Comparison of ENCODE assay signal across 25 cellular contexts in the genomic region with DNA sequence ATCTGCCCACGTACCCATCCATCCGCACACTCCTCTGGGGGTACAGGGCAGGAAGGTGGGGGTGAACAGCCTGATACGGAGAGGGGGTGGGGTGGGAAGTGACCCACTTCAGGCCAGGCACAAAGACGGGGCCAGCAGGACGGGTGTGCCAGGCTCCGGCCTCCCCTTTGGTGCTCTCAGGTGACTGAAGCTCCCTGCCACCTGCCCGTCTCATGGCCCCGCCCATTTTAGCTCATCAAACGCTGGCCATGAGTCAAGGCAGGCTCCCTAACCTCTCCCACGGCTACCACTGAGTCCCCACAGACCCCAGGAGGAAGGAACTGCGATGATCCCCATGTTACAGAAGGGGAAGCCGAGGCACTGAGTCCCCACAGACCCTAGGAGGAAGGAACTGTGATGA.
DNase-seq lines count a peak whose midpoint lies in the region; ATAC-seq and TF ChIP-seq lines count a peak whose summit lies in the region.
"Had no signal": no experiment of that assay in that cellular context is flagged by ENCODE, and none has a peak within 500 bp of the region (broad histone marks: within the 10 kb centered on the region; RNA-seq: fewer than 3 reads in every experiment).

No MANE protein-coding gene starts in this region.

- H3K27ac ChIP-seq in GM23338 (ENCODE audit: low read depth) (no peak overlapping the region), iPS-20b (ENCODE audit: low read length) (no peak overlapping the region), osteoblast (ENCODE audit: low read depth, low read length) (no peak overlapping the region)
- H3K27ac ChIP-seq: esophagus muscularis mucosa, gastrocnemius medialis, neutrophil, Peyer's patch, tibial artery had no signal

- H3K36me3 Mint-ChIP-seq in GM23338 (ENCODE audit: low read depth) (no peaks in the 10 kb centered on the region), immature natural killer cell (no peaks in the 10 kb centered on the region)

- peak overlapping the region; percentile 93; the same call in 1 of the 2 replicates for H2AFZ ChIP-seq in GM23338
- no peak overlapping the region for H2AFZ ChIP-seq in osteoblast (ENCODE audit: low read length)

- H3K4me1 Mint-ChIP-seq in GM23338 (peaks cover 32% of the 10 kb centered on the region), immature natural killer cell (no peaks in the 10 kb centered on the region)

- H3K4me3 Mint-ChIP-seq in GM23338, result peak overlapping the region; percentile 45; the same call in 1 of the 3 replicates
- H3K4me3 Mint-ChIP-seq in immature natural killer cell, result no peak overlapping the region
- H3K4me3 Mint-ChIP-seq: stimulated activated naive CD8-positive, alpha-beta T cell treated with anti-CD3 and anti-CD28 coated beads, Interleukin-15, Interleukin-2, amounts not matched to agents 100 ng/mL and 50 ng/mL, for 24 hours had no signal

- H3K4me1 ChIP-seq in GM23338 (ENCODE audit: insufficient read depth) (0 out of 2 replicates have a peak, but pooled peaks cover 8% of the 10 kb centered on the region), iPS-20b (ENCODE audit: insufficient read depth, low read length) (peaks cover 10% of the 10 kb centered on the region; the same call in 1 of the 2 replicates), osteoblast (ENCODE audit: insufficient read depth, low read length) (no peaks in the 10 kb centered on the region)
- H3K4me1 ChIP-seq: gastrocnemius medialis, tibial artery had no signal

- no peaks in the 10 kb centered on the region for H4K20me1 ChIP-seq in GM23338 (replicated peaks; ENCODE audit: insufficient read depth)
- no peaks in the 10 kb centered on the region for H4K20me1 ChIP-seq in osteoblast (ENCODE audit: insufficient read depth, low read length)

- peaks cover 26% of the 10 kb centered on the region for H3K27me3 Mint-ChIP-seq in GM23338 (ENCODE audit: insufficient read depth, low read depth, poor library complexity)
- peaks cover 2 to 4% (median 3%) of the 10 kb centered on the region in 3 donors for H3K27me3 Mint-ChIP-seq in immature natural killer cell (ENCODE audit: low read depth in 3 of 3)

- DNase-seq in GM23338 (ENCODE audit: low spot score) (no peak), epithelial cell of esophagus (ENCODE audit: low read depth) (peak; percentile 36), osteoblast (ENCODE audit: insufficient read length, low spot score, missing footprints) (peak; percentile 76), DMS 273 treated with DMSO at 0.1 percent for 48 hours (lab: John Stamatoyannopoulos, UW) (no peak), immature natural killer cell (no peak), ureter (ENCODE audit: low spot score) (no peak)
- DNase-seq in activated CD4-positive, alpha-beta T cell treated with anti-CD3 and anti-CD28 coated beads for 48 hours, result no peak
- DNase-seq: activated CD8-positive, alpha-beta memory T cell treated with anti-CD3 and anti-CD28 coated beads, Interleukin-2, amount 50 U/mL, for 48 hours; C1 segment of cervical spinal cord; Calu3; effector memory CD4-positive, alpha-beta T cell; gastrocnemius medialis; H9; KG1; NCI-H1436 treated with DMSO at 0.1 percent for 48 hours; NCI-H510A treated with DMSO at 0.1 percent for 48 hours; NK-92 treated with Interleukin-12 subunit alpha and Interleukin-12 subunit beta, amount 100 ng/mL, for 24 hours; Peyer's patch; stimulated activated CD4-positive, alpha-beta T cell treated with anti-CD3 and anti-CD28 coated beads, Interleukin-12 subunit alpha, Interleukin-12 subunit beta, amount 100 ng/mL, for 4 hours; tibial artery had no signal

- H3K79me2 ChIP-seq in GM23338 (replicated peaks; ENCODE audit: insufficient read depth) (no peaks in the 10 kb centered on the region), osteoblast (ENCODE audit: insufficient read depth, low read length) (no peaks in the 10 kb centered on the region)

- H3K9me3 Mint-ChIP-seq in GM23338 (no peaks in the 10 kb centered on the region), immature natural killer cell (no peaks in the 10 kb centered on the region)
- H3K9me3 Mint-ChIP-seq: activated T-helper 2 cell treated with anti-CD3 and anti-CD28 coated beads, Interferon-gamma antibody, Interleukin-2, Interleukin-4, amounts not matched to agents 10 μg/mL and 5 μg/mL and 100 μg/mL, durations not matched to agents 14 hours and 24 hours and 36 hours; H9; stimulated activated naive CD8-positive, alpha-beta T cell treated with anti-CD3 and anti-CD28 coated beads, Interleukin-15, Interleukin-2, amounts not matched to agents 100 ng/mL and 50 ng/mL, for 24 hours had no signal

- TF ChIP-seq CTCF in GM23338 (conservative IDR thresholded peaks at IDR 0.05; ENCODE audit: low read depth in 2 of 2) (no peak), epithelial cell of esophagus (IDR thresholded peaks at IDR 0.05; ENCODE audit: insufficient read depth, low read depth, low read length, missing control alignments) (no peak), osteoblast (IDR thresholded peaks at IDR 0.05; ENCODE audit: extremely low read depth, low read depth, low read length) (no peak)

- H3F3A ChIP-seq in GM23338 (replicated peaks; ENCODE audit: low read depth), result no peaks in the 10 kb centered on the region

- H3K27ac Mint-ChIP-seq in GM23338 (no peak overlapping the region), immature natural killer cell (no peak overlapping the region)
- H3K27ac Mint-ChIP-seq: activated T-helper 2 cell treated with anti-CD3 and anti-CD28 coated beads, Interferon-gamma antibody, Interleukin-2, Interleukin-4, amounts not matched to agents 10 μg/mL and 5 μg/mL and 100 μg/mL, durations not matched to agents 14 hours and 24 hours and 36 hours; H9; stimulated activated naive CD8-positive, alpha-beta T cell treated with anti-CD3 and anti-CD28 coated beads, Interleukin-15, Interleukin-2, amounts not matched to agents 100 ng/mL and 50 ng/mL, for 24 hours had no signal

- ATAC-seq in GM23338, result peak; percentile 29

- no peak overlapping the region for H3K9ac ChIP-seq in iPS-20b (ENCODE audit: low read depth, low read length)

- no peaks in the 10 kb centered on the region for H3K9me2 ChIP-seq in GM23338 (ENCODE audit: insufficient read depth)

- H3K4me3 ChIP-seq in GM23338 (no peak overlapping the region), epithelial cell of esophagus (ENCODE audit: low read length) (no peak overlapping the region), iPS-20b (ENCODE audit: low read length) (peak overlapping the region; percentile 46; the same call in 1 of the 2 replicates), osteoblast (ENCODE audit: insufficient read depth, low read length) (no peak overlapping the region)
- H3K4me3 ChIP-seq: esophagus muscularis mucosa, gastrocnemius medialis, Peyer's patch, tibial artery had no signal

- H3K27me3 ChIP-seq in GM23338 (ENCODE audit: insufficient read depth) (no peaks in the 10 kb centered on the region), iPS-20b (ENCODE audit: insufficient read depth, low read length) (peaks cover 25% of the 10 kb centered on the region; the same call in 1 of the 2 replicates), osteoblast (ENCODE audit: insufficient read depth, low read length) (peaks cover 17% of the 10 kb centered on the region)
- H3K27me3 ChIP-seq: Peyer's patch had no signal

- H3K36me3 ChIP-seq in GM23338 (ENCODE audit: insufficient read depth), result no peaks in the 10 kb centered on the region
- no peaks in the 10 kb centered on the region for H3K36me3 ChIP-seq in iPS-20b (ENCODE audit: insufficient read depth, low read depth, low read length)
- H3K36me3 ChIP-seq in osteoblast (ENCODE audit: insufficient read depth, low read length), result no peaks in the 10 kb centered on the region
- H3K36me3 ChIP-seq: esophagus muscularis mucosa, gastrocnemius medialis, neutrophil, Peyer's patch, tibial artery had no signal

- H3K9me3 ChIP-seq in iPS-20b (ENCODE audit: insufficient read depth, low read depth, low read length) (no peaks in the 10 kb centered on the region), osteoblast (ENCODE audit: low read depth, low read length) (no peaks in the 10 kb centered on the region)
- H3K9me3 ChIP-seq: esophagus muscularis mucosa, gastrocnemius medialis, neutrophil, Peyer's patch, tibial artery had no signal

- no peak overlapping the region for H3K4me2 ChIP-seq in GM23338
- no peak overlapping the region for H3K4me2 ChIP-seq in osteoblast (ENCODE audit: insufficient read depth, low read length)

TF ChIP-seq in GM23338, 12 proteins besides CTCF, POLR2A, EP300 and RAD21:
- TF ChIP-seq, protein P1, sequence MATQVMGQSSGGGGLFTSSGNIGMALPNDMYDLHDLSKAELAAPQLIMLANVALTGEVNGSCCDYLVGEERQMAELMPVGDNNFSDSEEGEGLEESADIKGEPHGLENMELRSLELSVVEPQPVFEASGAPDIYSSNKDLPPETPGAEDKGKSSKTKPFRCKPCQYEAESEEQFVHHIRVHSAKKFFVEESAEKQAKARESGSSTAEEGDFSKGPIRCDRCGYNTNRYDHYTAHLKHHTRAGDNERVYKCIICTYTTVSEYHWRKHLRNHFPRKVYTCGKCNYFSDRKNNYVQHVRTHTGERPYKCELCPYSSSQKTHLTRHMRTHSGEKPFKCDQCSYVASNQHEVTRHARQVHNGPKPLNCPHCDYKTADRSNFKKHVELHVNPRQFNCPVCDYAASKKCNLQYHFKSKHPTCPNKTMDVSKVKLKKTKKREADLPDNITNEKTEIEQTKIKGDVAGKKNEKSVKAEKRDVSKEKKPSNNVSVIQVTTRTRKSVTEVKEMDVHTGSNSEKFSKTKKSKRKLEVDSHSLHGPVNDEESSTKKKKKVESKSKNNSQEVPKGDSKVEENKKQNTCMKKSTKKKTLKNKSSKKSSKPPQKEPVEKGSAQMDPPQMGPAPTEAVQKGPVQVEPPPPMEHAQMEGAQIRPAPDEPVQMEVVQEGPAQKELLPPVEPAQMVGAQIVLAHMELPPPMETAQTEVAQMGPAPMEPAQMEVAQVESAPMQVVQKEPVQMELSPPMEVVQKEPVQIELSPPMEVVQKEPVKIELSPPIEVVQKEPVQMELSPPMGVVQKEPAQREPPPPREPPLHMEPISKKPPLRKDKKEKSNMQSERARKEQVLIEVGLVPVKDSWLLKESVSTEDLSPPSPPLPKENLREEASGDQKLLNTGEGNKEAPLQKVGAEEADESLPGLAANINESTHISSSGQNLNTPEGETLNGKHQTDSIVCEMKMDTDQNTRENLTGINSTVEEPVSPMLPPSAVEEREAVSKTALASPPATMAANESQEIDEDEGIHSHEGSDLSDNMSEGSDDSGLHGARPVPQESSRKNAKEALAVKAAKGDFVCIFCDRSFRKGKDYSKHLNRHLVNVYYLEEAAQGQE (IDR thresholded peaks at IDR 0.05; ENCODE audit: unreplicated experiment), result no peak

Comparison
In these comparisons a context has a peak if more than half of its experiments do, and no peak if none do; other contexts are left out.
1. DNase-seq: peak in epithelial cell of esophagus (single experiment) and osteoblast (single experiment); none in GM23338 (single experiment), activated CD4-positive, alpha-beta T cell treated with anti-CD3 and anti-CD28 coated beads for 48 hours (single experiment), DMS 273 treated with DMSO at 0.1 percent for 48 hours (single experiment), immature natural killer cell (0 of 3) and ureter (single experiment).